Comparison of ENCODE assay signal across 12 cellular contexts in the genomic region with DNA sequence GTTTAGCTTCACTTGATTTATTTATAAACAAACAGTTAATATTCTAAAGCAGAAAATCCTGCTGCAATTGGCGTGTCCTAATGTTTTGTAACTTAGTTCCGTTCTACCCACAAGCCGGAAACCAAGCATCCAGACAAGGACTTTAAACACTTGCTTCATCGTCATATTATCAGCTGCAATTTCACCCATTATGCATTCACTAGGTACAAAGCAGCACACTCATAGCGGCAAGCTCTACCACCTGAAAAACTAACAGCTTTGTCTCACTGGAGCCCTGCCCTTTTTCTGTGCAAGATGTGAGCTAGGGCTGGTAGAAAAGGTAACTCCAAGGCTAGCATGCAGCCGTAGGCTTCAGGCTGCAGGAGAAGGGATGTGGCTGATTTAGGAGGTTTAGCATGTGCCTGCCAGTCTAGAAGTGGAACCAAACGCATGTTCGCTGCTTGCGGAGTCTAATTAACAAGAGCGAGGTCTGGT. TPM values are rescaled to one million over a fixed set of nuclear protein-coding genes. Genes with fewer than 3 reads are reported as not detected.
DNase-seq lines count a peak whose midpoint lies in the region; ATAC-seq and TF ChIP-seq lines count a peak whose summit lies in the region.
"Had no signal": no experiment of that assay in that cellular context is flagged by ENCODE, and none has a peak within 500 bp of the region (broad histone marks: within the 10 kb centered on the region; RNA-seq: fewer than 3 reads in every experiment).

No MANE protein-coding gene starts in this region.

- no peak for ATAC-seq in HG02763 (IDR thresholded peaks at IDR 0.05; ENCODE audit: unreplicated experiment)
- ATAC-seq in HG02798 (IDR thresholded peaks at IDR 0.05; ENCODE audit: poor library complexity, unreplicated experiment) = no peak
- ATAC-seq in HG02623 (IDR thresholded peaks at IDR 0.05; ENCODE audit: unreplicated experiment) = no peak
- ATAC-seq: mucosa of descending colon had no signal

- no peaks in the 10 kb centered on the region for H3K36me3 Mint-ChIP-seq in nephron (ENCODE audit: low read depth)

- H3K27me3 ChIP-seq in dorsolateral prefrontal cortex = peaks cover 0 to 5% (median 0%) of the 10 kb centered on the region in 45 donors
- H3K27me3 ChIP-seq: SJSA1 had no signal

- peak overlapping the region; percentile 79 to 89 (median 85) for H3K27ac Mint-ChIP-seq in nephron
- H3K27ac Mint-ChIP-seq: endodermal cell had no signal

- DNase-seq in AG10803 (ENCODE audit: low read depth) = peak; percentile 54
- DNase-seq in NCI-H2227 treated with DMSO at 0.1 percent for 48 hours (lab: John Stamatoyannopoulos, UW) = peak; percentile 27
- DNase-seq in dorsolateral prefrontal cortex = no peak
- DNase-seq in HCEC 1CT = no peak
- DNase-seq: endodermal cell had no signal

- peak overlapping the region in 47 of 59 donors; percentile 3 to 82 (median 48) for H3K27ac ChIP-seq in dorsolateral prefrontal cortex
- H3K27ac ChIP-seq: C4-2B, SJSA1 had no signal

- intact Hi-C loops in dorsolateral prefrontal cortex (cut with DNase I) = loop anchor here in 1 of 2 donors (10.0 kb wide), 1 partner anchor 58 kb away; a partner anchor contains a TSS

- peaks cover 12% of the 10 kb centered on the region for H3K27me3 Mint-ChIP-seq in nephron (ENCODE audit: low read depth)

- TF ChIP-seq CTCF in AG10803 (conservative IDR thresholded peaks at IDR 0.05; ENCODE audit: low read length) (no peak), dorsolateral prefrontal cortex (IDR thresholded peaks at IDR 0.05 in 54 of 56, conservative IDR thresholded peaks at IDR 0.05 in 2 of 56; ENCODE audit: low read depth in 1 of 56, partially characterized antibody in 56 of 56) (peak in 2 of 56 donors; percentile 5 to 27), nephron (IDR thresholded peaks at IDR 0.05; ENCODE audit: unreplicated experiment in 3 of 3) (no peak)

- H3K4me3 ChIP-seq in AG10803 (ENCODE audit: low read length) (peak overlapping the region; percentile 28), dorsolateral prefrontal cortex (peak overlapping the region in 32 of 59 donors; percentile 6 to 53 (median 29))
- H3K4me3 ChIP-seq: mucosa of descending colon, SJSA1 had no signal

- H3K4me1 Mint-ChIP-seq in nephron = peaks cover 15% of the 10 kb centered on the region
- H3K4me1 Mint-ChIP-seq: endodermal cell had no signal

- H3K9me3 Mint-ChIP-seq in nephron = peaks cover 8% of the 10 kb centered on the region

- no peak overlapping the region for H3K4me3 Mint-ChIP-seq in nephron
- H3K4me3 Mint-ChIP-seq: endodermal cell had no signal

RNA-seq across cellular contexts. Expression of a gene that starts 43.7 kb away (rescaled TPM):
- total RNA-seq in dorsolateral prefrontal cortex = 10 to 100 TPM; 10.1 to 26.8 (median 16.2) TPM

RNA-seq across cellular contexts. Expression of a gene that starts 54.0 kb away (rescaled TPM):
- not detected for total RNA-seq in dorsolateral prefrontal cortex
- total RNA-seq: endodermal cell, SJSA1 had no signal

Comparison
In these comparisons a context has a peak if more than half of its experiments do, and no peak if none do; other contexts are left out.
1. DNase-seq: peak in AG10803 (single experiment) and NCI-H2227 treated with DMSO at 0.1 percent for 48 hours (single experiment); none in dorsolateral prefrontal cortex (0 of 10) and HCEC 1CT (single experiment).